Comparison of ENCODE assay signal across 22 cellular contexts in genomic region chr14:75079521-75079920, GRCh38. TPM values are rescaled to one million over a fixed set of nuclear protein-coding genes. Genes with fewer than 3 reads are reported as not detected.
DNase-seq lines count a peak whose midpoint lies in the region; ATAC-seq and TF ChIP-seq lines count a peak whose summit lies in the region.
"Had no signal": no experiment of that assay in that cellular context is flagged by ENCODE, and none has a peak within 500 bp of the region (broad histone marks: within the 10 kb centered on the region; RNA-seq: fewer than 3 reads in every experiment).

No MANE protein-coding gene starts in this region.

- 48 to 68% methylated on average over 4 of the region's 4 CpGs for WGBS in heart right ventricle, 2 donors

- H3K4me3 ChIP-seq in left ventricle myocardium inferior (no peak overlapping the region), heart right ventricle (no peak overlapping the region)
- H3K4me3 ChIP-seq: A549; BLaER1 treated with 17β-estradiol and CSF1 and Interleukin-3, amounts not matched to agents 10 nM and 100 nM; GM23248 had no signal

- peaks cover 27% of the 10 kb centered on the region for H3K36me3 Mint-ChIP-seq in nephron (ENCODE audit: low read depth)

- H3K27me3 ChIP-seq in left ventricle myocardium inferior (ENCODE audit: low read depth), result no peaks in the 10 kb centered on the region
- H3K27me3 ChIP-seq in heart right ventricle, result no peaks in the 10 kb centered on the region
- H3K27me3 ChIP-seq: BE2C; BLaER1 treated with 17β-estradiol and CSF1 and Interleukin-3, amounts not matched to agents 10 nM and 100 nM had no signal

- no peaks in the 10 kb centered on the region for H3K9me3 Mint-ChIP-seq in nephron
- H3K9me3 Mint-ChIP-seq: CD4-positive, alpha-beta memory T cell had no signal

- H3K36me3 ChIP-seq in left ventricle myocardium inferior, result peaks cover 23% of the 10 kb centered on the region
- peaks cover 0 to 45% (median 14%) of the 10 kb centered on the region in 9 donors for H3K36me3 ChIP-seq in heart right ventricle

- peaks cover 17% of the 10 kb centered on the region for H3K4me1 ChIP-seq in left ventricle myocardium inferior
- H3K4me1 ChIP-seq in heart right ventricle, result peaks cover 0 to 15% (median 4%) of the 10 kb centered on the region in 9 donors
- H3K4me1 ChIP-seq: A549; BE2C; BLaER1 treated with 17β-estradiol and CSF1 and Interleukin-3, amounts not matched to agents 10 nM and 100 nM had no signal

- H3K27ac ChIP-seq in left ventricle myocardium inferior (replicated peaks) (peak overlapping the region; percentile 9), heart right ventricle (peak overlapping the region in 1 of 10 donors; percentile 7)
- H3K27ac ChIP-seq: A549; BLaER1 treated with 17β-estradiol and CSF1 and Interleukin-3, amounts not matched to agents 10 nM and 100 nM; GM23248 had no signal

- no peaks in the 10 kb centered on the region for H3K27me3 Mint-ChIP-seq in nephron (ENCODE audit: low read depth)
- H3K27me3 Mint-ChIP-seq: CD4-positive, alpha-beta memory T cell had no signal

- H3K4me3 Mint-ChIP-seq in nephron, result no peak overlapping the region
- H3K4me3 Mint-ChIP-seq: CD14-positive monocyte; CD4-positive, alpha-beta memory T cell had no signal

- DNase-seq in left ventricle myocardium inferior (no peak), heart right ventricle (no peak), dedifferentiated amniotic fluid mesenchymal stem cell (ENCODE audit: extremely low spot score) (peak; percentile 38), cerebellar cortex (ENCODE audit: low spot score) (no peak), D341Med (ENCODE audit: low spot score) (no peak)
- DNase-seq: 8988T; ACHN; AML-193; BE2C; Calu3; CD4-positive, alpha-beta memory T cell; COR-L47; DMS153; DND-41; GM23248; H7; HCEC 1CT had no signal

- TF ChIP-seq CTCF in left ventricle myocardium inferior (IDR thresholded peaks at IDR 0.05; ENCODE audit: borderline replicate concordance) (no peak), heart right ventricle (IDR thresholded peaks at IDR 0.05) (no peak), nephron (IDR thresholded peaks at IDR 0.05; ENCODE audit: unreplicated experiment in 3 of 3) (no peak)

- peaks cover 19% of the 10 kb centered on the region for H3K4me1 Mint-ChIP-seq in nephron
- H3K4me1 Mint-ChIP-seq: CD14-positive monocyte had no signal

- H3K27ac Mint-ChIP-seq in nephron, result peak overlapping the region; percentile 19 to 29 (median 22)
- H3K27ac Mint-ChIP-seq: CD4-positive, alpha-beta memory T cell had no signal

- intact Hi-C loops in left ventricle myocardium inferior (cut with micrococcal nuclease), result no loop called here
- intact Hi-C loops in heart right ventricle (cut with DNase I), result loop anchor here in 2 of 10 donors (10.0 kb wide), 2 partner anchors 65 to 75 kb away; partner anchors contain the start of gene EIF2B2 (in 1 of the 2)

- no peak for ATAC-seq in heart right ventricle
- ATAC-seq in GM19463 (IDR thresholded peaks at IDR 0.05; ENCODE audit: unreplicated experiment), result no peak
- ATAC-seq: A549 had no signal

- H3K9me3 ChIP-seq in left ventricle myocardium inferior (replicated peaks) (no peaks in the 10 kb centered on the region), heart right ventricle (no peaks in the 10 kb centered on the region)
- H3K9me3 ChIP-seq: A549; BE2C; BLaER1 treated with 17β-estradiol and CSF1 and Interleukin-3, amounts not matched to agents 10 nM and 100 nM had no signal

RNA-seq across cellular contexts. Expression of gene ZC2HC1C, which starts 10.1 kb away (rescaled TPM):
- 10.5 TPM for total RNA-seq in left ventricle myocardium inferior
- total RNA-seq in heart right ventricle, result 10 to 100 TPM in 3 of 10 donors, 1 to 10 TPM in 7; 4.6 to 12.4 (median 8.9) TPM
- 10 to 100 TPM in 1 of 2 donors, 1 to 10 TPM in 1; 3.7 to 14.6 TPM for polyA plus RNA-seq in heart right ventricle

RNA-seq across cellular contexts. Expression of gene ACYP1, which starts 15.7 kb away (rescaled TPM):
- 14.0 TPM for total RNA-seq in left ventricle myocardium inferior
- 10 to 100 TPM in 5 of 10 donors, 1 to 10 TPM in 5; 7.9 to 12.6 (median 10.0) TPM for total RNA-seq in heart right ventricle
- 10 to 100 TPM; 13.6 to 34.9 TPM for polyA plus RNA-seq in heart right ventricle

RNA-seq across cellular contexts. Expression of gene MLH3, which starts 28.3 kb away (rescaled TPM):
- total RNA-seq in left ventricle myocardium inferior (18.2 TPM), heart right ventricle (10 to 100 TPM; 14.7 to 21.6 (median 18.7) TPM)
- 10 to 100 TPM in 1 of 2 donors, 1 to 10 TPM in 1; 8.4 to 15.7 TPM for polyA plus RNA-seq in heart right ventricle

RNA-seq across cellular contexts. Expression of gene NEK9, which starts 47.3 kb away (rescaled TPM):
- total RNA-seq in left ventricle myocardium inferior, result 123 TPM
- 100 to 1,000 TPM in 9 of 10 donors, 10 to 100 TPM in 1; 97.8 to 138 (median 115) TPM for total RNA-seq in heart right ventricle
- 10 to 100 TPM; 26.9 to 51.3 TPM for polyA plus RNA-seq in heart right ventricle
